In the genomic region with DNA sequence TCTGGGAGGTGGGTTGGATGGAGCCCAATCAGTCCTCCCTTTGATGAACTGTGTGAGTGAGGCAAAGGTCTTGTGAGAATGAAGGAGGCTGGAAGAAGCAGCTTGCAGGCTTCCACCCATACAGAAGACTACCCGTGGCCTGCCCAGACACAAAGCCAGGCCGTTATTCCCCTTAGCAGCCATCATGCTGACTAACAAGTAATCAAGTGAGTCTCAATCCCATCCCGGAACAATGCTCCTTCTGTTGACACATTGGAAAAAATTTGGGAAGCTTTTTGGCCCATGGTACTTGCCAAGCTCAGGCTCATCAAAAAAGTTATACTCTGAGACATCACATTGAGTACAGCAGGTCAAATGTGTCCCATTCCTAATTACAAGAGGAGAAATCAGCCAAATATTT, we compare ENCODE assay signal across 19 cellular contexts.
A peak's percentile ranks its signal among the peaks of the same experiment; 100 is the strongest.
DNase-seq lines count a peak whose midpoint lies in the region; ATAC-seq lines count a peak whose summit lies in the region.
"Had no signal": no experiment of that assay in that cellular context is flagged by ENCODE, and none has a peak within 500 bp of the region (broad histone marks: within the 10 kb centered on the region; RNA-seq: fewer than 3 reads in every experiment).

No MANE protein-coding gene starts in this region.

- H3K4me3 Mint-ChIP-seq in stimulated activated effector memory CD8-positive, alpha-beta T cell treated with anti-CD3 and anti-CD28 coated beads, Interleukin-12 subunit alpha, Interleukin-12 subunit beta, amount 100 ng/mL, for 72 hours, result no peak overlapping the region
- H3K4me3 Mint-ChIP-seq: B cell; CD8-positive, alpha-beta T cell had no signal

- H3K9me3 Mint-ChIP-seq in stimulated activated effector memory CD8-positive, alpha-beta T cell treated with anti-CD3 and anti-CD28 coated beads, Interleukin-12 subunit alpha, Interleukin-12 subunit beta, amount 100 ng/mL, for 72 hours, result no peaks in the 10 kb centered on the region
- H3K9me3 Mint-ChIP-seq: CD8-positive, alpha-beta T cell had no signal

- ATAC-seq in stimulated activated effector memory CD8-positive, alpha-beta T cell treated with anti-CD3 and anti-CD28 coated beads, Interleukin-12 subunit alpha, Interleukin-12 subunit beta, amount 100 ng/mL, for 72 hours, result no peak
- ATAC-seq in GM19395 (IDR thresholded peaks at IDR 0.05; ENCODE audit: unreplicated experiment), result no peak
- no peak for ATAC-seq in HG03025 (IDR thresholded peaks at IDR 0.05; ENCODE audit: low FRiP score, unreplicated experiment)
- ATAC-seq: CD8-positive, alpha-beta T cell; HepG2 had no signal

- no peaks in the 10 kb centered on the region for H3K36me3 Mint-ChIP-seq in stimulated activated effector memory CD8-positive, alpha-beta T cell treated with anti-CD3 and anti-CD28 coated beads, Interleukin-12 subunit alpha, Interleukin-12 subunit beta, amount 100 ng/mL, for 72 hours
- H3K36me3 Mint-ChIP-seq: CD8-positive, alpha-beta T cell had no signal

- no peak overlapping the region for H3K27ac Mint-ChIP-seq in stimulated activated effector memory CD8-positive, alpha-beta T cell treated with anti-CD3 and anti-CD28 coated beads, Interleukin-12 subunit alpha, Interleukin-12 subunit beta, amount 100 ng/mL, for 72 hours
- H3K27ac Mint-ChIP-seq: B cell; CD8-positive, alpha-beta T cell; IgD-negative memory B cell had no signal

- DNase-seq in COLO829 (ENCODE audit: low spot score), result peak; percentile 89
- DNase-seq in SK-MEL-5 (ENCODE audit: low read depth, low spot score), result peak; percentile 82
- DNase-seq in foreskin melanocyte, result peak; percentile 78
- peak; percentile 68 for DNase-seq in retina
- no peak for DNase-seq in stimulated activated effector memory CD8-positive, alpha-beta T cell treated with anti-CD3 and anti-CD28 coated beads, Interleukin-12 subunit alpha, Interleukin-12 subunit beta, amount 100 ng/mL, for 72 hours (ENCODE audit: low spot score in 2 of 2)
- DNase-seq in stimulated activated CD4-positive, alpha-beta T cell treated with anti-CD3 and anti-CD28 coated beads, Interleukin-15, amount 100 ng/mL, for 24 hours, result no peak
- DNase-seq: 8988T; CD8-positive, alpha-beta T cell; COR-L47; DMS 273 treated with DMSO at 0.1 percent for 48 hours; DMS53; DND-41; EL; HCEC 1CT had no signal

- in situ Hi-C loops in SK-MEL-5 (cut with HindIII; ENCODE audit: low pct_unique_long_range_greater_than_20kb, low sequenced_read_pairs), result no loop called here

- H3K4me1 Mint-ChIP-seq in stimulated activated effector memory CD8-positive, alpha-beta T cell treated with anti-CD3 and anti-CD28 coated beads, Interleukin-12 subunit alpha, Interleukin-12 subunit beta, amount 100 ng/mL, for 72 hours, result no peaks in the 10 kb centered on the region
- H3K4me1 Mint-ChIP-seq: B cell had no signal

Comparison
In these comparisons a context has a peak if more than half of its experiments do, and no peak if none do; other contexts are left out.
1. DNase-seq: peak in COLO829 (single experiment), SK-MEL-5 (single experiment), foreskin melanocyte (single experiment) and retina (single experiment); none in stimulated activated effector memory CD8-positive, alpha-beta T cell treated with anti-CD3 and anti-CD28 coated beads, Interleukin-12 subunit alpha, Interleukin-12 subunit beta, amount 100 ng/mL, for 72 hours (0 of 2) and stimulated activated CD4-positive, alpha-beta T cell treated with anti-CD3 and anti-CD28 coated beads, Interleukin-15, amount 100 ng/mL, for 24 hours (single experiment).